Comparison of ENCODE assay signal across 11 cellular contexts in genomic region chr2:218882866-218883366, GRCh38.
DNase-seq lines count a peak whose midpoint lies in the region; ATAC-seq and TF ChIP-seq lines count a peak whose summit lies in the region.
"Had no signal": no experiment of that assay in that cellular context is flagged by ENCODE, and none has a peak within 500 bp of the region (broad histone marks: within the 10 kb centered on the region; RNA-seq: fewer than 3 reads in every experiment).

No MANE protein-coding gene starts in this region.

- peak overlapping the region; percentile 23; the same call in 1 of the 2 replicates for H3K4me3 ChIP-seq in GM06990 (replicated peaks; ENCODE audit: low read depth, low read length)

- DNase-seq in AG08395 (ENCODE audit: low spot score), result peak; percentile 53
- DNase-seq in GM06990 (ENCODE audit: extremely low read depth, insufficient read length), result no peak
- peak; percentile 77 for DNase-seq in kidney tubule cell (ENCODE audit: low spot score)
- DNase-seq in NCI-H1092 (lab: John Stamatoyannopoulos, UW), result no peak
- no peak for DNase-seq in NCI-H2029 (lab: John Stamatoyannopoulos, UW)
- DNase-seq: NCI-H2081; stimulated activated CD4-positive, alpha-beta T cell treated with anti-CD3 and anti-CD28 coated beads, Interleukin-2, amount 100 ng/mL, for 48 hours had no signal

- H3K27ac Mint-ChIP-seq in activated naive CD8-positive, alpha-beta T cell, result no peak overlapping the region

- no peaks in the 10 kb centered on the region for H3K36me3 Mint-ChIP-seq in activated naive CD8-positive, alpha-beta T cell

- peaks cover 53% of the 10 kb centered on the region for H3K4me1 Mint-ChIP-seq in activated naive CD8-positive, alpha-beta T cell (ENCODE audit: low read depth)

- H3K4me3 Mint-ChIP-seq in activated naive CD8-positive, alpha-beta T cell, result peak overlapping the region; percentile 72

- H3K27me3 Mint-ChIP-seq in activated naive CD8-positive, alpha-beta T cell, result peaks cover 2% of the 10 kb centered on the region

- TF ChIP-seq CTCF in GM06990 (IDR thresholded peaks at IDR 0.05; ENCODE audit: insufficient read depth, low read length, poor library complexity, severe bottlenecking), result no peak

- H3K27me3 ChIP-seq in GM06990 (replicated peaks; ENCODE audit: control insufficient read depth, insufficient read depth, low read length), result no peaks in the 10 kb centered on the region

- ATAC-seq in HG03039 (IDR thresholded peaks at IDR 0.05; ENCODE audit: unreplicated experiment), result no peak
- no peak for ATAC-seq in HG02981 (IDR thresholded peaks at IDR 0.05; ENCODE audit: unreplicated experiment)

- no peaks in the 10 kb centered on the region for H3K36me3 ChIP-seq in GM06990 (ENCODE audit: control insufficient read depth, insufficient read depth, low read length)
- H3K36me3 ChIP-seq: tibial nerve had no signal

- H3K9me3 Mint-ChIP-seq in activated naive CD8-positive, alpha-beta T cell (ENCODE audit: low read depth), result no peaks in the 10 kb centered on the region

Comparison
In these comparisons a context has a peak if more than half of its experiments do, and no peak if none do; other contexts are left out.
1. DNase-seq: peak in AG08395 (single experiment) and kidney tubule cell (single experiment); none in GM06990 (single experiment), NCI-H1092 (single experiment) and NCI-H2029 (single experiment).